30 cellular contexts compared by ENCODE assay signal in the genomic region with DNA sequence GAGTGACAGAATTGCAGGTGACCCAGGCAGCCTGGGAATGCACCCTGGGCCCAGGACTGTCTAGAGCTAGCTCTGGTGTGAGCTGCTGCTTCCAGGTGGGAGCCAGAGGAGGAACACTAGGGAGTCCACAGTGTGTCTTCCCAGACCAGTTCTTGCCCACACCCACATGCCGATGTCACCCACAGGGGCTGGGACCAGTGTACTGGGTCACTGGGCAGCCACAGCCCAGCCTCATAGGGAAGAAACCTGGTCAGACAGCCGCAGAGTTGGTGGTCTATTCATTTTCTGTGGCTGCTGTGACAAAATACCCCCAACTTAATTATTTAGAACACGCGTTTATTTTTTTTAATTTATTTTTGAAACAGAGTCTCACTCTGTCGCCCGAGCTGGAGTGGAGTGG. TPM values are rescaled to one million over a fixed set of nuclear protein-coding genes. Genes with fewer than 3 reads are reported as not detected.
"Had no signal": no experiment of that assay in that cellular context is flagged by ENCODE, and none has a peak within 500 bp of the region (broad histone marks: within the 10 kb centered on the region; RNA-seq: fewer than 3 reads in every experiment).

No MANE protein-coding gene starts in this region.

- DNase-seq: hippocampal formation; left colon; left lung; lower lobe of right lung; mammary epithelial cell; mesenchymal stem cell; naive B cell; small intestine; spleen; stimulated activated CD4-positive, alpha-beta T cell treated with anti-CD3 and anti-CD28 coated beads, Interleukin-4, amount 100 ng/mL, for 24 hours; stimulated activated naive CD8-positive, alpha-beta T cell treated with anti-CD3 and anti-CD28 coated beads, Interleukin-15, Interleukin-2, amounts not matched to agents 100 U/mL and 50 U/mL, for 24 hours; stomach; testis; thyroid gland; transverse colon; upper lobe of left lung had no signal

- H3K4me3 ChIP-seq: left lung, lower lobe of right lung, ovary, right atrium auricular region, spleen, stomach, testis, thyroid gland, transverse colon, upper lobe of left lung, vagina had no signal

- ATAC-seq: left colon; left lung; lower lobe of right lung; sciatic nerve; stimulated activated memory B cell treated with anti-CD40 and anti-IgM and Interleukin-4, amounts not matched to agents 10 μg/mL and 1 μg/mL and 100 μg/mL, for 72 hours; stimulated activated naive CD8-positive, alpha-beta T cell treated with anti-CD3 and anti-CD28 coated beads, Interleukin-15, Interleukin-2, amounts not matched to agents 100 U/mL and 50 U/mL, for 24 hours had no signal

- H3K27me3 ChIP-seq: testis, vagina had no signal

- H3K4me3 Mint-ChIP-seq: mesothelial cell of epicardium; stimulated activated memory B cell treated with anti-CD40 and anti-IgM and Interleukin-4, amounts not matched to agents 10 μg/mL and 1 μg/mL and 100 μg/mL, for 72 hours had no signal

- H3K27ac Mint-ChIP-seq: mesothelial cell of epicardium; progenitor cell of endocrine pancreas; stimulated activated memory B cell treated with anti-CD40 and anti-IgM and Interleukin-4, amounts not matched to agents 10 μg/mL and 1 μg/mL and 100 μg/mL, for 72 hours had no signal

- H3K36me3 ChIP-seq: ovary had no signal

- H3K9me3 Mint-ChIP-seq: mesothelial cell of epicardium; naive B cell; nephron; stimulated activated memory B cell treated with anti-CD40 and anti-IgM and Interleukin-4, amounts not matched to agents 10 μg/mL and 1 μg/mL and 100 μg/mL, for 72 hours had no signal

- H3K27ac ChIP-seq: left lung, lower lobe of right lung, ovary, right atrium auricular region, spleen, stomach, testis, thyroid gland, transverse colon, upper lobe of left lung, vagina had no signal

- H3K9me3 ChIP-seq: left lung, lower lobe of right lung, ovary, right atrium auricular region, spleen, stomach, testis, thyroid gland, transverse colon, upper lobe of left lung, vagina had no signal

RNA-seq across cellular contexts. Expression of gene RNF225, which starts 3.1 kb away (rescaled TPM):
- total RNA-seq: left colon, liver, lower lobe of right lung, omental fat pad, ovary, progenitor cell of endocrine pancreas, pulmonary artery endothelial cell, renal cortical epithelial cell, right atrium auricular region, sciatic nerve, spleen, stomach, testis, transverse colon, urinary bladder had no signal
- polyA plus RNA-seq: keratinocyte, liver, mammary epithelial cell, ovary, small intestine, spleen had no signal
